Comparison of ENCODE assay signal across 15 cellular contexts in genomic region chr4:31086771-31087330, GRCh38.
"Had no signal": no experiment of that assay in that cellular context is flagged by ENCODE, and none has a peak within 500 bp of the region (broad histone marks: within the 10 kb centered on the region; RNA-seq: fewer than 3 reads in every experiment).

No MANE protein-coding gene starts in this region.

- H3K36me3 ChIP-seq: neutrophil, thyroid gland had no signal

- H3K4me3 ChIP-seq: mucosa of descending colon, skin epidermis, thyroid gland had no signal

- H3K9me3 ChIP-seq: mucosa of descending colon, neutrophil, thyroid gland had no signal

- H3K27ac ChIP-seq: neutrophil, skin epidermis, thyroid gland had no signal

- H3K27me3 ChIP-seq: neutrophil, thyroid gland had no signal

- DNase-seq: activated CD4-positive, alpha-beta T cell treated with anti-CD3 and anti-CD28 coated beads for 1 hour; activated CD4-positive, alpha-beta T cell treated with anti-CD3 and anti-CD28 coated beads, Interleukin-2, amount 50 U/mL, for 48 hours; activated CD8-positive, alpha-beta memory T cell treated with anti-CD3 and anti-CD28 coated beads, Interleukin-2, amount 10 ng/mL, durations not matched to agents 7 days and 5 days; activated naive CD8-positive, alpha-beta T cell treated with anti-CD3 and anti-CD28 coated beads, Interleukin-2, amount 10 ng/mL, durations not matched to agents 7 days and 5 days; activated T-cell treated with anti-CD3 and anti-CD28 coated beads, Interleukin-2, amount 50 U/mL, for 48 hours; caudate nucleus; dermis blood vessel endothelial cell; foreskin melanocyte; head of caudate nucleus; mammary epithelial cell; mucosa of descending colon; naive thymus-derived CD8-positive, alpha-beta T cell; thyroid gland had no signal

- ATAC-seq: activated CD8-positive, alpha-beta memory T cell treated with anti-CD3 and anti-CD28 coated beads, Interleukin-2, amount 10 ng/mL, durations not matched to agents 7 days and 5 days; mucosa of descending colon; naive thymus-derived CD8-positive, alpha-beta T cell had no signal
